In genomic region chr9:111632695-111633388, GRCh38 we compare ENCODE assay signal across 9 cellular contexts. TPM values are rescaled to one million over a fixed set of nuclear protein-coding genes. Genes with fewer than 3 reads are reported as not detected.
DNase-seq lines count a peak whose midpoint lies in the region; TF ChIP-seq lines count a peak whose summit lies in the region.
"Had no signal": no experiment of that assay in that cellular context is flagged by ENCODE, and none has a peak within 500 bp of the region (broad histone marks: within the 10 kb centered on the region; RNA-seq: fewer than 3 reads in every experiment).

No MANE protein-coding gene starts in this region.

- CTCF ChIA-PET in CD8-positive, alpha-beta memory T cell (lab: Charles Lee): interaction anchor here (1.8 kb wide), 1 partner anchor 11 kb away, joined by 5 read pairs; no protein-coding TSS in a partner anchor

- no peaks in the 10 kb centered on the region for H3K9me3 ChIP-seq in CD8-positive, alpha-beta memory T cell (ENCODE audit: low read length)

- peaks cover 20% of the 10 kb centered on the region for H3K4me1 ChIP-seq in CD8-positive, alpha-beta memory T cell (ENCODE audit: insufficient read depth, low read length)

- peaks cover 0 to 8% (median 0%) of the 10 kb centered on the region in 3 donors for H3K36me3 Mint-ChIP-seq in CD8-positive, alpha-beta memory T cell
- H3K36me3 Mint-ChIP-seq in chondrocyte (ENCODE audit: low read depth): no peaks in the 10 kb centered on the region
- peaks cover 21% of the 10 kb centered on the region for H3K36me3 Mint-ChIP-seq in nephron progenitor cell (ENCODE audit: low read depth)

- peaks cover 43 to 56% (median 54%) of the 10 kb centered on the region in 3 donors for H3K4me1 Mint-ChIP-seq in CD8-positive, alpha-beta memory T cell
- H3K4me1 Mint-ChIP-seq in chondrocyte (ENCODE audit: low read depth) (peaks cover 47% of the 10 kb centered on the region), nephron progenitor cell (peaks cover 29% of the 10 kb centered on the region)

- H3K27ac ChIP-seq in CD8-positive, alpha-beta memory T cell (ENCODE audit: low read depth, low read length): peak overlapping the region; percentile 82

- H3K4me3 Mint-ChIP-seq in CD8-positive, alpha-beta memory T cell: peak overlapping the region; percentile 25 to 96 (median 84)
- H3K4me3 Mint-ChIP-seq in chondrocyte (ENCODE audit: unreplicated experiment) (peak overlapping the region; percentile 98), nephron progenitor cell (peak overlapping the region; percentile 94)

- H3K4me3 ChIP-seq in CD8-positive, alpha-beta memory T cell (ENCODE audit: low read length): no peak overlapping the region
- peak overlapping the region; percentile 85 for H3K4me3 ChIP-seq in LNCaP clone FGC (ENCODE audit: low read depth, low read length)

- H3K36me3 ChIP-seq in CD8-positive, alpha-beta memory T cell (ENCODE audit: insufficient read depth, low read length): no peaks in the 10 kb centered on the region

- no peaks in the 10 kb centered on the region for H3K9me3 Mint-ChIP-seq in CD8-positive, alpha-beta memory T cell
- H3K9me3 Mint-ChIP-seq in chondrocyte (ENCODE audit: low read depth) (no peaks in the 10 kb centered on the region), nephron progenitor cell (no peaks in the 10 kb centered on the region)

- H3K27me3 ChIP-seq in CD8-positive, alpha-beta memory T cell (ENCODE audit: insufficient read depth, low read length, poor library complexity, severe bottlenecking): no peaks in the 10 kb centered on the region

- TF ChIP-seq CTCF in LNCaP clone FGC (IDR thresholded peaks at IDR 0.05; ENCODE audit: control insufficient read depth, extremely low read depth, insufficient read depth) (no peak), chondrocyte (IDR thresholded peaks at IDR 0.05) (no peak), nephron progenitor cell (IDR thresholded peaks at IDR 0.05) (no peak)

- H3K27me3 Mint-ChIP-seq in CD8-positive, alpha-beta memory T cell: no peaks in the 10 kb centered on the region
- H3K27me3 Mint-ChIP-seq in chondrocyte (ENCODE audit: low read depth): no peaks in the 10 kb centered on the region
- H3K27me3 Mint-ChIP-seq in nephron progenitor cell (ENCODE audit: low read depth, poor library complexity): no peaks in the 10 kb centered on the region

- DNase-seq in CD8-positive, alpha-beta memory T cell: no peak
- DNase-seq in LNCaP clone FGC (ENCODE audit: low read depth): no peak
- no peak for DNase-seq in chondrocyte (ENCODE audit: low spot score)
- DNase-seq in nephron progenitor cell: no peak
- no peak for DNase-seq in germinal center (ENCODE audit: low spot score)
- DNase-seq in HPDE6-E6E7 (ENCODE audit: extremely low spot score): no peak
- DNase-seq in LoVo (ENCODE audit: low spot score): no peak
- no peak for DNase-seq in GM19240 (ENCODE audit: insufficient read length, low spot score)
- DNase-seq: NCI-H446 had no signal

- POLR2A ChIA-PET in CD8-positive, alpha-beta memory T cell (lab: Charles Lee): no interaction called here

- peak overlapping the region in 5 of 8 donors; percentile 11 to 95 (median 14) for H3K27ac Mint-ChIP-seq in CD8-positive, alpha-beta memory T cell
- no peak overlapping the region for H3K27ac Mint-ChIP-seq in chondrocyte (ENCODE audit: unreplicated experiment)
- H3K27ac Mint-ChIP-seq in nephron progenitor cell: no peak overlapping the region

RNA-seq across cellular contexts. Expression of gene DNAJC25, which starts 1.7 kb away (rescaled TPM):
- total RNA-seq in CD8-positive, alpha-beta memory T cell: 1 to 10 TPM; 5.7 to 6.0 TPM
- polyA plus RNA-seq in CD8-positive, alpha-beta memory T cell: 2.0 TPM
- 6.5 to 9.1 TPM (median 6.9 TPM) in 3 replicates for total RNA-seq in chondrocyte

RNA-seq across cellular contexts. Expression of gene GNG10, which starts 28.6 kb away (rescaled TPM):
- total RNA-seq in CD8-positive, alpha-beta memory T cell: 10 to 100 TPM; 21.9 to 25.1 TPM
- 22.9 TPM for polyA plus RNA-seq in CD8-positive, alpha-beta memory T cell
- 35.7 to 37.5 TPM (median 36.1 TPM) in 3 replicates for total RNA-seq in chondrocyte

RNA-seq across cellular contexts. Expression of gene PTGR1, which starts 33.4 kb away (rescaled TPM):
- total RNA-seq in CD8-positive, alpha-beta memory T cell: under 1 TPM; 0.62 to 0.96 TPM
- polyA plus RNA-seq in CD8-positive, alpha-beta memory T cell: not detected
- 25.8 to 28.1 TPM (median 26.6 TPM) in 3 replicates for total RNA-seq in chondrocyte

Comparison
In these comparisons a context has a peak if more than half of its experiments do, and no peak if none do; other contexts are left out.
1. H3K27ac Mint-ChIP-seq: peak in CD8-positive, alpha-beta memory T cell (5 of 8); none in chondrocyte (single experiment) and nephron progenitor cell (single experiment).
2. RNA of gene PTGR1, which starts 33.4 kb away (total RNA-seq): 25.8 to 28.1 TPM in chondrocyte; 0.62 to 0.96 TPM in CD8-positive, alpha-beta memory T cell; every median in the first group is over 10 times any median in the second.
3. Peak in every context shown above with its lines, with median percentiles within 50 percentile points of each other: H3K4me3 Mint-ChIP-seq.